1 cellular context compared by ENCODE assay signal in the genomic region with DNA sequence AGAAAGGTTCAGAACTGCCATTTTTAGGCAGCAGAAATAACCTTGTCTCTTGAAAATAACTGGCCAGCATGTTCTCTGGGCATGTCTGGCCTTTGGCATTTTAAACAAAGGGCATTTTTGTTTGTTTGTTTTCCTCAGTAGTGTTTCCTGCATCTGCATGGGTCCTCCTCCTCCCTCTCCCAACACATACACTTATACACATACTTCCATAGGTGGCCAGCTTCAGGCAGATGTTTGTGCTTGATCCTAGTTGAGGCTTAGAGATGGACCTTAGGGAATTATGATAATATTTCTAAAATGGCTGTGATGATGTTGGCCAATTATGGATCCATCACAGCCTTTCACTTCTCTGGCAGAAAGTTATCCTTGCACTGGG.
TF ChIP-seq lines count a peak whose summit lies in the region.

No MANE protein-coding gene starts in this region.

TF ChIP-seq in GM12878, 131 proteins besides CTCF, POLR2A, EP300 and RAD21:
- no peak for TF ChIP-seq CEBPB (IDR thresholded peaks at IDR 0.05; ENCODE audit: borderline replicate concordance in 1 of 2, low read depth in 2 of 2, low read length in 2 of 2)
- TF ChIP-seq NFXL1 (IDR thresholded peaks at IDR 0.05; ENCODE audit: borderline replicate concordance): peak; percentile 27; the same call in 1 of the 2 replicates
TF ChIP-seq in GM12878: peak in this region for 1.
